ENCODE assay signal across 34 cellular contexts in genomic region chr6:97176468-97176867, GRCh38.
"Had no signal": no experiment of that assay in that cellular context is flagged by ENCODE, and none has a peak within 500 bp of the region (broad histone marks: within the 10 kb centered on the region; RNA-seq: fewer than 3 reads in every experiment).

No MANE protein-coding gene starts in this region.

- H3K4me1 Mint-ChIP-seq: activated B cell treated with CpG ODN at 0.5 μM for 24 hours; activated naive CD8-positive, alpha-beta T cell treated with anti-CD3 and anti-CD28 coated beads, Interleukin-2, amount 50 U/mL, for 24 hours had no signal

- H3K4me3 ChIP-seq: cardiac muscle cell, PC-9 had no signal

- ATAC-seq: activated naive CD8-positive, alpha-beta T cell treated with anti-CD3 and anti-CD28 coated beads, Interleukin-2, amount 50 U/mL, for 24 hours; activated T-cell treated with anti-CD3 and anti-CD28 coated beads, Interleukin-2, amount 50 U/mL, for 4 hours; Right ventricle myocardium inferior had no signal

- H3K36me3 ChIP-seq: brain microvascular endothelial cell, cardiac muscle cell had no signal

- H3K27ac ChIP-seq: brain microvascular endothelial cell, cardiac muscle cell, KMS-11, PC-9, RWPE1, VCaP had no signal

- H3K9me3 Mint-ChIP-seq: activated B cell treated with CpG ODN at 0.5 μM for 24 hours; activated CD4-positive, alpha-beta memory T cell treated with anti-CD3 and anti-CD28 coated beads for 36 hours; activated naive CD4-positive, alpha-beta T cell treated with anti-CD3 and anti-CD28 coated beads, Interleukin-2, amount 10 ng/mL, durations not matched to agents 7 days and 5 days; activated naive CD8-positive, alpha-beta T cell treated with anti-CD3 and anti-CD28 coated beads, Interleukin-2, amount 50 U/mL, for 24 hours; activated T-cell treated with anti-CD3 and anti-CD28 coated beads, Interleukin-2, amount 50 U/mL, for 4 hours; activated T-helper 1 cell treated with anti-CD3 and anti-CD28 coated beads, Interleukin-12 subunit alpha, Interleukin-12 subunit beta, Interleukin-2, Interleukin-4 antibody, amounts not matched to agents 30 ng/mL and 10 ng/mL and 1 ng/mL, durations not matched to agents 14 hours and 24 hours and 36 hours had no signal

- H2AFZ ChIP-seq: PC-9 had no signal

- DNase-seq: activated B cell treated with CpG ODN at 0.5 μM for 24 hours; activated CD4-positive, alpha-beta memory T cell treated with anti-CD3 and anti-CD28 coated beads for 36 hours; activated CD4-positive, alpha-beta T cell treated with anti-CD3 and anti-CD28 coated beads for 4 hours; activated CD4-positive, alpha-beta T cell treated with anti-CD3 and anti-CD28 coated beads, Interleukin-2, amount 50 U/mL, for 1 hour; activated CD4-positive, CD25-positive, alpha-beta regulatory T cell treated with anti-CD3 and anti-CD28 coated beads, Interleukin-2, amount 50 U/mL, for 72 hours; activated CD8-positive, alpha-beta memory T cell treated with anti-CD3 and anti-CD28 coated beads, Interleukin-2, amount 50 U/mL, for 4 hours; activated gamma-delta T cell treated with Interleukin-2 at 50 U/mL for 16 hours; activated naive CD4-positive, alpha-beta T cell treated with anti-CD3 and anti-CD28 coated beads, Interleukin-2, amount 10 ng/mL, durations not matched to agents 7 days and 5 days; activated naive CD8-positive, alpha-beta T cell treated with anti-CD3 and anti-CD28 coated beads, Interleukin-2, amount 50 U/mL, for 24 hours; activated T-cell treated with anti-CD3 and anti-CD28 coated beads for 4 hours; activated T-cell treated with anti-CD3 and anti-CD28 coated beads, Interleukin-2, amount 50 U/mL, for 4 hours; anterior cingulate cortex; brain microvascular endothelial cell; NCI-H1092 treated with DMSO at 0.1 percent for 48 hours; NCI-H146; NCI-H2029 treated with DMSO at 0.1 percent for 48 hours; NCI-H2171; NCI-H510A; NCI-H526; NCI-H748 treated with DMSO at 0.1 percent for 48 hours; NK-92 treated with Interleukin-12 subunit alpha and Interleukin-12 subunit beta, amount 100 ng/mL, for 24 hours; PC-9; SIG-M5; SW 1271; T-helper 1 cell; T-helper 2 cell; T-helper 9 cell had no signal

- H3K4me2 ChIP-seq: KMS-11, PC-9 had no signal

- H3K27me3 ChIP-seq: brain microvascular endothelial cell, cardiac muscle cell had no signal

- H3K9ac ChIP-seq: KMS-11 had no signal

- H3K27me3 Mint-ChIP-seq: activated B cell treated with CpG ODN at 0.5 μM for 24 hours; activated CD4-positive, alpha-beta memory T cell treated with anti-CD3 and anti-CD28 coated beads for 36 hours; activated naive CD4-positive, alpha-beta T cell treated with anti-CD3 and anti-CD28 coated beads, Interleukin-2, amount 10 ng/mL, durations not matched to agents 7 days and 5 days; activated naive CD8-positive, alpha-beta T cell; activated naive CD8-positive, alpha-beta T cell treated with anti-CD3 and anti-CD28 coated beads, Interleukin-2, amount 50 U/mL, for 24 hours had no signal

- H3K4me3 Mint-ChIP-seq: activated B cell treated with CpG ODN at 0.5 μM for 24 hours; activated CD4-positive, alpha-beta memory T cell treated with anti-CD3 and anti-CD28 coated beads for 36 hours; activated naive CD4-positive, alpha-beta T cell treated with anti-CD3 and anti-CD28 coated beads, Interleukin-2, amount 10 ng/mL, durations not matched to agents 7 days and 5 days; activated naive CD8-positive, alpha-beta T cell; activated naive CD8-positive, alpha-beta T cell treated with anti-CD3 and anti-CD28 coated beads, Interleukin-2, amount 50 U/mL, for 24 hours; activated T-cell treated with anti-CD3 and anti-CD28 coated beads, Interleukin-2, amount 50 U/mL, for 4 hours; activated T-helper 1 cell treated with anti-CD3 and anti-CD28 coated beads, Interleukin-12 subunit alpha, Interleukin-12 subunit beta, Interleukin-2, Interleukin-4 antibody, amounts not matched to agents 30 ng/mL and 10 ng/mL and 1 ng/mL, durations not matched to agents 14 hours and 24 hours and 36 hours had no signal

- H3K27ac Mint-ChIP-seq: activated B cell treated with CpG ODN at 0.5 μM for 24 hours; activated CD4-positive, alpha-beta memory T cell treated with anti-CD3 and anti-CD28 coated beads for 36 hours; activated naive CD4-positive, alpha-beta T cell treated with anti-CD3 and anti-CD28 coated beads, Interleukin-2, amount 10 ng/mL, durations not matched to agents 7 days and 5 days; activated naive CD8-positive, alpha-beta T cell; activated naive CD8-positive, alpha-beta T cell treated with anti-CD3 and anti-CD28 coated beads, Interleukin-2, amount 50 U/mL, for 24 hours; activated T-helper 1 cell treated with anti-CD3 and anti-CD28 coated beads, Interleukin-12 subunit alpha, Interleukin-12 subunit beta, Interleukin-2, Interleukin-4 antibody, amounts not matched to agents 30 ng/mL and 10 ng/mL and 1 ng/mL, durations not matched to agents 14 hours and 24 hours and 36 hours had no signal
